In the genomic region with DNA sequence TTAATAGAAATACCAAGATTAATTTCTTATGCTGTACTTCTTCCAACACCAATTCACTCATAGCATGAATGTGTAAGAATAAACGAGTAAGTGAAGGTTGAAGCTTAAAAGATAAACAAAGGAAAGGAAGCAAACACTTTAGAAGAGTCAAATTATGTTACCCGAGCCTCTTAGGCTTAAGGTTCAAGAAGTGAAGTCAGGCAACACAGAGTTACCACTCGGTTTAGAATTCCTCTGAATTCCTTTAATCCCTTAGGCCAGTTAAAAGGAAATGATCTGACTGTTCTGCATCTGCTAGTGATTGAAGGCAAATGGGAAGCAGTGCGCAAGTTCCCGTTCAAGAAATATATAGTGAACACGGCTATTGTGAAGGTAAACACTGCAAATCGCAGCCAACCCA, we compare ENCODE assay signal across 17 cellular contexts.
DNase-seq lines count a peak whose midpoint lies in the region; TF ChIP-seq lines count a peak whose summit lies in the region.
"Had no signal": no experiment of that assay in that cellular context is flagged by ENCODE, and none has a peak within 500 bp of the region (broad histone marks: within the 10 kb centered on the region; RNA-seq: fewer than 3 reads in every experiment).

No MANE protein-coding gene starts in this region.

- H3K27ac ChIP-seq in left ventricle myocardium inferior (replicated peaks): peak overlapping the region; percentile 49
- H3K27ac ChIP-seq: C4-2B, SJCRH30 had no signal

- peaks cover 53% of the 10 kb centered on the region for H3K4me1 Mint-ChIP-seq in brain
- peaks cover 21% of the 10 kb centered on the region for H3K4me1 Mint-ChIP-seq in osteocyte (ENCODE audit: unreplicated experiment)
- H3K4me1 Mint-ChIP-seq in activated naive CD8-positive, alpha-beta T cell treated with anti-CD3 and anti-CD28 coated beads for 36 hours: no peaks in the 10 kb centered on the region

- no peaks in the 10 kb centered on the region for H3K36me3 ChIP-seq in left ventricle myocardium inferior
- H3K36me3 ChIP-seq: SJCRH30 had no signal

- H3K4me3 Mint-ChIP-seq in brain (peak overlapping the region in 2 of 5 experiments; percentile 19 to 20), osteocyte (ENCODE audit: unreplicated experiment) (no peak overlapping the region)
- no peak overlapping the region for H3K4me3 Mint-ChIP-seq in activated naive CD8-positive, alpha-beta T cell treated with anti-CD3 and anti-CD28 coated beads for 36 hours

- H3K27me3 Mint-ChIP-seq in brain: no peaks in the 10 kb centered on the region
- H3K27me3 Mint-ChIP-seq in osteocyte (ENCODE audit: unreplicated experiment): no peaks in the 10 kb centered on the region
- no peaks in the 10 kb centered on the region for H3K27me3 Mint-ChIP-seq in activated naive CD8-positive, alpha-beta T cell treated with anti-CD3 and anti-CD28 coated beads for 36 hours

- H3K9me3 ChIP-seq in left ventricle myocardium inferior (replicated peaks): no peaks in the 10 kb centered on the region
- H3K9me3 ChIP-seq: SJCRH30 had no signal

- in situ Hi-C loops in KBM-7 (cut with MboI; ENCODE audit: low pct_unique_long_range_greater_than_20kb, low sequenced_read_pairs): no loop called here

- intact Hi-C loops in left ventricle myocardium inferior (cut with micrococcal nuclease): no loop called here

- H3K9me3 Mint-ChIP-seq in brain (peaks cover 0 to 9% (median 3%) of the 10 kb centered on the region in 5 experiments), osteocyte (ENCODE audit: unreplicated experiment) (peaks cover 3% of the 10 kb centered on the region)
- peaks cover 3% of the 10 kb centered on the region for H3K9me3 Mint-ChIP-seq in activated naive CD8-positive, alpha-beta T cell treated with anti-CD3 and anti-CD28 coated beads for 36 hours

- H3K4me3 ChIP-seq in left ventricle myocardium inferior: no peak overlapping the region
- H3K4me3 ChIP-seq: SJCRH30 had no signal

- H3K27me3 ChIP-seq in left ventricle myocardium inferior (ENCODE audit: low read depth): no peaks in the 10 kb centered on the region
- H3K27me3 ChIP-seq: SJCRH30 had no signal

- TF ChIP-seq CTCF in brain (conservative IDR thresholded peaks at IDR 0.05) (no peak), left ventricle myocardium inferior (IDR thresholded peaks at IDR 0.05; ENCODE audit: borderline replicate concordance) (no peak), osteocyte (IDR thresholded peaks at IDR 0.05) (no peak)

- DNase-seq in DMS114 treated with DMSO at 0.1 percent for 48 hours (lab: John Stamatoyannopoulos, UW; ENCODE audit: unreplicated experiment) (peak; percentile 48), left ventricle myocardium inferior (no peak), osteocyte (ENCODE audit: extremely low spot score, unreplicated experiment) (no peak), KBM-7 (no peak), globus pallidus (ENCODE audit: low spot score) (no peak), COLO829 (ENCODE audit: low spot score) (no peak)
- DNase-seq in activated naive CD8-positive, alpha-beta T cell treated with anti-CD3 and anti-CD28 coated beads for 36 hours: no peak
- DNase-seq: EL; Karpas-422; MM.1S; NCI-H1105; NCI-H2107; NCI-H69; NK-92 treated with Interleukin-12 subunit alpha and Interleukin-12 subunit beta, amount 100 ng/mL, for 24 hours had no signal

- peak overlapping the region in 4 of 5 experiments; percentile 61 to 79 (median 68) for H3K27ac Mint-ChIP-seq in brain
- peak overlapping the region; percentile 14 for H3K27ac Mint-ChIP-seq in osteocyte (ENCODE audit: unreplicated experiment)
- H3K27ac Mint-ChIP-seq in activated naive CD8-positive, alpha-beta T cell treated with anti-CD3 and anti-CD28 coated beads for 36 hours: no peak overlapping the region

- H3K36me3 Mint-ChIP-seq in brain (no peaks in the 10 kb centered on the region), osteocyte (ENCODE audit: unreplicated experiment) (no peaks in the 10 kb centered on the region)
- H3K36me3 Mint-ChIP-seq in activated naive CD8-positive, alpha-beta T cell treated with anti-CD3 and anti-CD28 coated beads for 36 hours: no peaks in the 10 kb centered on the region

- H3K4me1 ChIP-seq in left ventricle myocardium inferior: peaks cover 35% of the 10 kb centered on the region
- H3K4me1 ChIP-seq: SJCRH30 had no signal
